13 cellular contexts compared by ENCODE assay signal in genomic region chr9:136740971-136741884, GRCh38. TPM values are rescaled to one million over a fixed set of nuclear protein-coding genes. Genes with fewer than 3 reads are reported as not detected.
DNase-seq lines count a peak whose midpoint lies in the region; ATAC-seq and TF ChIP-seq lines count a peak whose summit lies in the region.
"Had no signal": no experiment of that assay in that cellular context is flagged by ENCODE, and none has a peak within 500 bp of the region (broad histone marks: within the 10 kb centered on the region; RNA-seq: fewer than 3 reads in every experiment).

No MANE protein-coding gene starts in this region.

- ATAC-seq in GM21619 (IDR thresholded peaks at IDR 0.05; ENCODE audit: unreplicated experiment) (peak; percentile 25), body of pancreas (peak; percentile 27), HG03342 (IDR thresholded peaks at IDR 0.05; ENCODE audit: unreplicated experiment) (no peak), PC-3 (no peak)

- peak overlapping the region; percentile 87 to 99 (median 95) for H3K4me2 ChIP-seq in BLaER1 treated with 17β-estradiol and CSF1 and Interleukin-3, amounts not matched to agents 10 nM and 100 nM
- H3K4me2 ChIP-seq in trophoblast cell (ENCODE audit: low read length) = no peak overlapping the region
- no peak overlapping the region for H3K4me2 ChIP-seq in PC-3 (ENCODE audit: low read length)

- peaks cover 0 to 29% (median 8%) of the 10 kb centered on the region in 11 experiments; a peak in 8 of 22 replicates for H4K20me1 ChIP-seq in BLaER1 treated with 17β-estradiol and CSF1 and Interleukin-3, amounts not matched to agents 10 nM and 100 nM
- H4K20me1 ChIP-seq in PC-3 (ENCODE audit: low read length) = no peaks in the 10 kb centered on the region

- H2AK5ac ChIP-seq in trophoblast cell (ENCODE audit: low read length) = no peak overlapping the region

- H3F3A ChIP-seq in PC-3 (ENCODE audit: low read length, unreplicated experiment) = no peaks in the 10 kb centered on the region

- no peak overlapping the region for H3K4ac ChIP-seq in trophoblast cell (ENCODE audit: low read depth, low read length)

- H2BK5ac ChIP-seq in trophoblast cell (ENCODE audit: low read depth, low read length, poor library complexity) = no peak overlapping the region

- CTCF ChIA-PET in PC-3 (lab: Charles Lee) = no interaction called here

- no peaks in the 10 kb centered on the region for H3K36me3 ChIP-seq in BLaER1 treated with 17β-estradiol and CSF1 and Interleukin-3, amounts not matched to agents 10 nM and 100 nM
- H3K36me3 ChIP-seq in body of pancreas (replicated peaks in 1 of 2; ENCODE audit: insufficient read depth in 1 of 2, low read depth in 2 of 2) = no peaks in the 10 kb centered on the region
- H3K36me3 ChIP-seq in trophoblast cell (ENCODE audit: control insufficient read depth in 1 of 2, insufficient read depth in 2 of 2, low read length in 2 of 2) = no peaks in the 10 kb centered on the region
- H3K36me3 ChIP-seq in PC-3 (ENCODE audit: low read depth, low read length) = no peaks in the 10 kb centered on the region
- H3K36me3 ChIP-seq: SJCRH30 had no signal

- 30 to 38% methylated on average over 17 to 30 of the region's 37 CpGs for WGBS in body of pancreas, 2 donors
- no CpG with 5 or more reads among the region's 37 CpGs for WGBS in trophoblast cell (ENCODE audit: extremely low coverage, insufficient coverage, insufficient read length)

- DNase-seq in body of pancreas (peak in 3 of 4 donors; percentile 59 to 67 (median 67)), dermis blood vessel endothelial cell (no peak), trophoblast cell (no peak), PC-3 (no peak)
- DNase-seq: Karpas-422, NCI-H345, SJCRH30 had no signal

- POLR2A ChIA-PET in PC-3 (lab: Charles Lee; ENCODE audit: unreplicated experiment) = no interaction called here

- H3K79me2 ChIP-seq in trophoblast cell (ENCODE audit: control insufficient read depth, insufficient read depth, low read length, poor library complexity) (no peaks in the 10 kb centered on the region), PC-3 (ENCODE audit: low read length) (no peaks in the 10 kb centered on the region)

- H3K9me3 ChIP-seq in BLaER1 treated with 17β-estradiol and CSF1 and Interleukin-3, amounts not matched to agents 10 nM and 100 nM (replicated peaks in 1 of 11) = no peaks in the 10 kb centered on the region
- H3K9me3 ChIP-seq in body of pancreas (no peaks in the 10 kb centered on the region), mononuclear cell (ENCODE audit: low read depth, low read length) (no peaks in the 10 kb centered on the region), trophoblast cell (ENCODE audit: insufficient read depth, low read depth, low read length) (no peaks in the 10 kb centered on the region), PC-3 (ENCODE audit: low read length) (no peaks in the 10 kb centered on the region)
- H3K9me3 ChIP-seq: SJCRH30 had no signal

- TF ChIP-seq CTCF in body of pancreas (IDR thresholded peaks at IDR 0.05) (no peak), PC-3 (conservative IDR thresholded peaks at IDR 0.05; ENCODE audit: low read depth, low read length) (no peak)

- no peak overlapping the region for H3K14ac ChIP-seq in trophoblast cell (ENCODE audit: low read length)

- H3K9me2 ChIP-seq in PC-3 (replicated peaks; ENCODE audit: low read length) = no peaks in the 10 kb centered on the region

- peak overlapping the region in 3 of 11 experiments; percentile 10 to 46 (median 43); a peak in 4 of 22 replicates for H3K27ac ChIP-seq in BLaER1 treated with 17β-estradiol and CSF1 and Interleukin-3, amounts not matched to agents 10 nM and 100 nM
- H3K27ac ChIP-seq in body of pancreas (no peak overlapping the region), trophoblast cell (ENCODE audit: low read depth, low read length) (no peak overlapping the region), PC-3 (ENCODE audit: low read length) (no peak overlapping the region)
- H3K27ac ChIP-seq: epithelial cell of prostate, SJCRH30 had no signal

- no peak overlapping the region for H3K18ac ChIP-seq in trophoblast cell (ENCODE audit: low read length)

- peak overlapping the region in 8 of 11 experiments; percentile 4 to 53 (median 35); a peak in 9 of 22 replicates for H3K9ac ChIP-seq in BLaER1 treated with 17β-estradiol and CSF1 and Interleukin-3, amounts not matched to agents 10 nM and 100 nM
- no peak overlapping the region for H3K9ac ChIP-seq in trophoblast cell (ENCODE audit: low read length)
- H3K9ac ChIP-seq in PC-3 (ENCODE audit: low read length) = no peak overlapping the region

- H3K27me3 ChIP-seq in BLaER1 treated with 17β-estradiol and CSF1 and Interleukin-3, amounts not matched to agents 10 nM and 100 nM = peaks cover 0 to 32% (median 0%) of the 10 kb centered on the region in 11 experiments; a peak in 9 of 22 replicates
- H3K27me3 ChIP-seq in body of pancreas (peaks cover 0 to 14% of the 10 kb centered on the region in 2 donors), mononuclear cell (ENCODE audit: insufficient read depth, low read length) (no peaks in the 10 kb centered on the region), trophoblast cell (ENCODE audit: insufficient read depth, low read length) (no peaks in the 10 kb centered on the region), PC-3 (ENCODE audit: low read length) (peaks cover 18% of the 10 kb centered on the region)

- H2AFZ ChIP-seq in trophoblast cell (ENCODE audit: insufficient read depth, low read length, poor library complexity) (no peak overlapping the region), PC-3 (ENCODE audit: low read length) (no peak overlapping the region)

- H3K23ac ChIP-seq in trophoblast cell (ENCODE audit: low read length) = no peak overlapping the region

- no TSS peak for BruUV-seq in PC-3 (replicated peaks; lab: Mats Ljungman, UMichigan)

- peak overlapping the region; percentile 9 to 55 (median 30); a peak in 11 of 20 replicates for H3K4me3 ChIP-seq in BLaER1 treated with 17β-estradiol and CSF1 and Interleukin-3, amounts not matched to agents 10 nM and 100 nM
- H3K4me3 ChIP-seq in body of pancreas (no peak overlapping the region), mononuclear cell (ENCODE audit: low read length) (peak overlapping the region; percentile 30), trophoblast cell (ENCODE audit: low read depth, low read length) (no peak overlapping the region), PC-3 (ENCODE audit: low read length) (no peak overlapping the region)
- H3K4me3 ChIP-seq: SJCRH30 had no signal

- no peaks in the 10 kb centered on the region for H3K79me1 ChIP-seq in trophoblast cell (ENCODE audit: low read length)

- intact Hi-C loops in body of pancreas (cut with DNase I) (no loop called here), PC-3 (cut with micrococcal nuclease) (no loop called here)

- no peak overlapping the region for H4K8ac ChIP-seq in trophoblast cell (ENCODE audit: low read depth, low read length)

- H3K4me1 ChIP-seq in BLaER1 treated with 17β-estradiol and CSF1 and Interleukin-3, amounts not matched to agents 10 nM and 100 nM = peaks cover 33 to 69% (median 60%) of the 10 kb centered on the region in 10 experiments
- H3K4me1 ChIP-seq in body of pancreas (peaks cover 30% of the 10 kb centered on the region), mononuclear cell (ENCODE audit: insufficient read depth, low read length) (no peaks in the 10 kb centered on the region), trophoblast cell (ENCODE audit: control insufficient read depth in 1 of 2, insufficient read depth in 2 of 2, low read length in 2 of 2) (no peaks in the 10 kb centered on the region), PC-3 (ENCODE audit: insufficient read depth, low read length) (no peaks in the 10 kb centered on the region)

- TF ChIP-seq POLR2A in body of pancreas (IDR thresholded peaks at IDR 0.05) = no peak

- H2BK12ac ChIP-seq in trophoblast cell (ENCODE audit: low read length) = no peak overlapping the region

- H4K91ac ChIP-seq in trophoblast cell (ENCODE audit: low read depth, low read length) = no peak overlapping the region

- no peak overlapping the region for H4K12ac ChIP-seq in trophoblast cell (ENCODE audit: low read depth, low read length)

- no peak overlapping the region for H2BK120ac ChIP-seq in trophoblast cell (ENCODE audit: insufficient read depth, low read length, poor library complexity)

RNA-seq across cellular contexts. Expression of gene LCN10, which starts 1.5 kb away (rescaled TPM):
- total RNA-seq in body of pancreas (1 to 10 TPM in 1 of 2 donors, under 1 TPM in 1; 0.78 to 4.6 TPM), mononuclear cell (not detected), dermis blood vessel endothelial cell (0.05 TPM in 1 of 2 replicates, not detected in the other), PC-3 (2014; rRNA removed) (not detected in 2 replicates)
- 0.03 and 0.06 TPM in 2 replicates for polyA plus RNA-seq in trophoblast cell (2013)
- total RNA-seq: SJCRH30 had no signal
- polyA plus RNA-seq: keratinocyte had no signal

RNA-seq across cellular contexts. Expression of gene LCN6, which starts 7.1 kb away (rescaled TPM):
- total RNA-seq in body of pancreas = not detected
- not detected for total RNA-seq in mononuclear cell
- 0.68 TPM in 1 of 2 replicates, not detected in the other for total RNA-seq in dermis blood vessel endothelial cell
- not detected in 2 replicates for polyA plus RNA-seq in trophoblast cell (2013)
- total RNA-seq in PC-3 (2014; rRNA removed) = not detected in 2 replicates
- total RNA-seq: SJCRH30 had no signal
- polyA plus RNA-seq: keratinocyte had no signal

RNA-seq across cellular contexts. Expression of gene LCN8, which starts 16.8 kb away (rescaled TPM):
- total RNA-seq in body of pancreas (not detected), mononuclear cell (not detected), dermis blood vessel endothelial cell (not detected in 2 replicates), PC-3 (2014; rRNA removed) (not detected in 2 replicates)
- 0.03 TPM in 1 of 2 replicates, not detected in the other for polyA plus RNA-seq in trophoblast cell (2013)
- total RNA-seq: SJCRH30 had no signal
- polyA plus RNA-seq: keratinocyte had no signal

RNA-seq across cellular contexts. Expression of gene LCN15, which starts 23.1 kb away (rescaled TPM):
- total RNA-seq in body of pancreas (not detected), mononuclear cell (not detected), dermis blood vessel endothelial cell (0.05 TPM in 1 of 2 replicates, not detected in the other), PC-3 (2014; rRNA removed) (not detected in 2 replicates)
- 0.08 and 0.19 TPM in 2 replicates for polyA plus RNA-seq in trophoblast cell (2013)
- total RNA-seq: SJCRH30 had no signal
- polyA plus RNA-seq: keratinocyte had no signal

RNA-seq across cellular contexts. Expression of gene DIPK1B, which starts 28.9 kb away (rescaled TPM):
- total RNA-seq in body of pancreas = 10 to 100 TPM in 1 of 2 donors, 1 to 10 TPM in 1; 2.0 to 25.7 TPM
- 2.7 TPM for total RNA-seq in mononuclear cell
- 172 and 238 TPM in 2 replicates for total RNA-seq in dermis blood vessel endothelial cell
- 29.3 and 30.2 TPM in 2 replicates for polyA plus RNA-seq in trophoblast cell (2013)
- total RNA-seq in PC-3 (2014; rRNA removed) = 19.5 and 26.3 TPM in 2 replicates
- polyA plus RNA-seq: keratinocyte had no signal

Comparison
In these comparisons a context has a peak if more than half of its experiments do, and no peak if none do; other contexts are left out.
1. H3K4me2 ChIP-seq: peak in BLaER1 treated with 17β-estradiol and CSF1 and Interleukin-3, amounts not matched to agents 10 nM and 100 nM (11 of 11); none in trophoblast cell (single experiment) and PC-3 (single experiment).
2. H3K4me3 ChIP-seq: peak in BLaER1 treated with 17β-estradiol and CSF1 and Interleukin-3, amounts not matched to agents 10 nM and 100 nM (10 of 10) and mononuclear cell (single experiment); none in body of pancreas (0 of 2), trophoblast cell (single experiment) and PC-3 (single experiment).
3. H3K9ac ChIP-seq: peak in BLaER1 treated with 17β-estradiol and CSF1 and Interleukin-3, amounts not matched to agents 10 nM and 100 nM (8 of 11); none in trophoblast cell (single experiment) and PC-3 (single experiment).
4. ATAC-seq: peak in GM21619 (single experiment) and body of pancreas (single experiment); none in HG03342 (single experiment) and PC-3 (single experiment).
5. DNase-seq: peak in body of pancreas (3 of 4); none in dermis blood vessel endothelial cell (single experiment), trophoblast cell (0 of 2) and PC-3 (single experiment).